In the genomic region with DNA sequence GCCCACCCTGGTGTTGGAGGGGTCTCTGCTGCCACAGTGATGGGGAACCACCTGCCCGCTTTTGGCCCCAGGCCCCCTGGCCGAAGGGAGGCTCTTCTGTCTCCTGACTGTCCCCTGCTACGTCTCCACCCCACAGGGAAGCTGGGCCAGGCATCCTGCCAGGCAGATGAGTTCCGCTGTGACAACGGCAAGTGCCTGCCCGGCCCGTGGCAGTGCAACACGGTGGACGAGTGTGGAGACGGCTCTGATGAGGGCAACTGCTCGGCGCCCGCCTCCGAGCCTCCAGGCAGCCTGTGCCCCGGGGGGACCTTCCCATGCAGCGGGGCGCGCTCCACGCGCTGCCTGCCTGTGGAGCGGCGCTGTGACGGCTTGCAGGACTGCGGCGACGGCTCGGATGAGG, we compare ENCODE assay signal across 39 cellular contexts. TPM values are rescaled to one million over a fixed set of nuclear protein-coding genes. Genes with fewer than 3 reads are reported as not detected.
"Had no signal": no experiment of that assay in that cellular context is flagged by ENCODE, and none has a peak within 500 bp of the region (broad histone marks: within the 10 kb centered on the region; RNA-seq: fewer than 3 reads in every experiment).

No MANE protein-coding gene starts in this region.

- FAIRE-seq: bronchial epithelial cell had no signal

- H3K9me3 Mint-ChIP-seq: activated naive CD4-positive, alpha-beta T cell treated with anti-CD3 and anti-CD28 coated beads, Interleukin-2, amount 10 ng/mL, durations not matched to agents 7 days and 5 days; activated naive CD4-positive, alpha-beta T cell treated with anti-CD3 and anti-CD28 coated beads, Interleukin-2, amount 50 U/mL, for 24 hours; activated naive CD8-positive, alpha-beta T cell treated with anti-CD3 and anti-CD28 coated beads, Interleukin-2, amount 10 ng/mL, durations not matched to agents 7 days and 5 days; activated naive CD8-positive, alpha-beta T cell treated with anti-CD3 and anti-CD28 coated beads, Interleukin-2, amount 50 U/mL, for 24 hours; activated T-cell treated with anti-CD3 and anti-CD28 coated beads, Interleukin-2, amount 50 U/mL, for 24 hours; activated T-helper 2 cell treated with anti-CD3 and anti-CD28 coated beads, Interferon-gamma antibody, Interleukin-2, Interleukin-4, amounts not matched to agents 10 μg/mL and 5 μg/mL and 100 μg/mL, durations not matched to agents 14 hours and 24 hours and 36 hours; brain; central memory CD8-positive, alpha-beta T cell; T-helper 1 cell treated with Interleukin-12 subunit alpha and Interleukin-12 subunit beta and Interleukin-4 antibody, amounts not matched to agents 30 μg/mL and 1 μg/mL, for 36 hours; T-helper 2 cell treated with Interferon-gamma antibody and Interleukin-4, amounts not matched to agents 5 μg/mL and 100 μg/mL, for 36 hours had no signal

- DNase-seq: activated CD4-positive, alpha-beta memory T cell treated with anti-CD3 and anti-CD28 coated beads, Interleukin-2, amount 10 ng/mL, durations not matched to agents 7 days and 5 days; activated CD4-positive, alpha-beta T cell treated with anti-CD3 and anti-CD28 coated beads for 1 hour; activated CD4-positive, alpha-beta T cell treated with anti-CD3 and anti-CD28 coated beads for 36 hours; activated CD4-positive, alpha-beta T cell treated with anti-CD3 and anti-CD28 coated beads for 48 hours; activated CD4-positive, alpha-beta T cell treated with anti-CD3 and anti-CD28 coated beads, Interleukin-2, amount 10 ng/mL, durations not matched to agents 7 days and 5 days; activated CD4-positive, alpha-beta T cell treated with anti-CD3 and anti-CD28 coated beads, Interleukin-2, amount 50 U/mL, for 48 hours; activated CD4-positive, CD25-positive, alpha-beta regulatory T cell; activated CD8-positive, alpha-beta memory T cell treated with anti-CD3 and anti-CD28 coated beads for 24 hours; activated CD8-positive, alpha-beta memory T cell treated with anti-CD3 and anti-CD28 coated beads, Interleukin-2, amount 10 ng/mL, durations not matched to agents 7 days and 5 days; activated CD8-positive, alpha-beta memory T cell treated with anti-CD3 and anti-CD28 coated beads, Interleukin-2, amount 50 U/mL, for 48 hours; activated CD8-positive, alpha-beta T cell treated with anti-CD3 and anti-CD28 coated beads, Interleukin-2, amount 10 ng/mL, durations not matched to agents 7 days and 5 days; activated effector memory CD4-positive, alpha-beta T cell treated with Interleukin-2 at 50 U/mL for 16 hours; activated gamma-delta T cell; activated naive CD4-positive, alpha-beta T cell treated with anti-CD3 and anti-CD28 coated beads, Interleukin-2, amount 10 ng/mL, durations not matched to agents 7 days and 5 days; activated naive CD4-positive, alpha-beta T cell treated with Interleukin-2 at 50 U/mL for 16 hours; activated naive CD8-positive, alpha-beta T cell treated with anti-CD3 and anti-CD28 coated beads, Interleukin-2, amount 10 ng/mL, durations not matched to agents 7 days and 5 days; activated naive CD8-positive, alpha-beta T cell treated with anti-CD3 and anti-CD28 coated beads, Interleukin-2, amount 50 U/mL, for 24 hours; activated T-cell treated with anti-CD3 and anti-CD28 coated beads, Interleukin-2, amount 50 U/mL, for 24 hours; activated T-cell treated with anti-CD3 and anti-CD28 coated beads, Interleukin-2, amount 50 U/mL, for 48 hours; amygdala; anterior cingulate cortex; cerebellar nuclear complex; T-helper 1 cell; T-helper 2 cell; T-helper 9 cell; WERI-Rb-1 had no signal

- H3K4me1 Mint-ChIP-seq: activated CD4-positive, alpha-beta memory T cell treated with anti-CD3 and anti-CD28 coated beads, Interleukin-2, amount 10 ng/mL, durations not matched to agents 7 days and 5 days; activated CD4-positive, alpha-beta T cell treated with anti-CD3 and anti-CD28 coated beads for 36 hours; activated CD4-positive, alpha-beta T cell treated with anti-CD3 and anti-CD28 coated beads, Interleukin-2, amount 10 ng/mL, durations not matched to agents 7 days and 5 days; activated CD8-positive, alpha-beta memory T cell treated with anti-CD3 and anti-CD28 coated beads, Interleukin-2, amount 10 ng/mL, durations not matched to agents 7 days and 5 days; activated naive CD4-positive, alpha-beta T cell treated with anti-CD3 and anti-CD28 coated beads, Interleukin-2, amount 10 ng/mL, durations not matched to agents 7 days and 5 days; activated naive CD4-positive, alpha-beta T cell treated with anti-CD3 and anti-CD28 coated beads, Interleukin-2, amount 50 U/mL, for 24 hours; activated naive CD8-positive, alpha-beta T cell treated with anti-CD3 and anti-CD28 coated beads, Interleukin-2, amount 10 ng/mL, durations not matched to agents 7 days and 5 days; activated naive CD8-positive, alpha-beta T cell treated with anti-CD3 and anti-CD28 coated beads, Interleukin-2, amount 50 U/mL, for 24 hours; brain; central memory CD8-positive, alpha-beta T cell; WTC11 had no signal

- H3K36me3 ChIP-seq: cardiac muscle cell had no signal

- H3K27me3 ChIP-seq: ascending aorta, cardiac muscle cell had no signal

- H3K27ac Mint-ChIP-seq: activated CD4-positive, alpha-beta memory T cell treated with anti-CD3 and anti-CD28 coated beads, Interleukin-2, amount 10 ng/mL, durations not matched to agents 7 days and 5 days; activated CD4-positive, alpha-beta T cell treated with anti-CD3 and anti-CD28 coated beads for 36 hours; activated CD4-positive, alpha-beta T cell treated with anti-CD3 and anti-CD28 coated beads, Interleukin-2, amount 10 ng/mL, durations not matched to agents 7 days and 5 days; activated CD8-positive, alpha-beta memory T cell treated with anti-CD3 and anti-CD28 coated beads, Interleukin-2, amount 10 ng/mL, durations not matched to agents 7 days and 5 days; activated CD8-positive, alpha-beta T cell treated with anti-CD3 and anti-CD28 coated beads, Interleukin-2, amount 10 ng/mL, durations not matched to agents 7 days and 5 days; activated naive CD4-positive, alpha-beta T cell treated with anti-CD3 and anti-CD28 coated beads, Interleukin-2, amount 10 ng/mL, durations not matched to agents 7 days and 5 days; activated naive CD4-positive, alpha-beta T cell treated with anti-CD3 and anti-CD28 coated beads, Interleukin-2, amount 50 U/mL, for 24 hours; activated naive CD8-positive, alpha-beta T cell; activated naive CD8-positive, alpha-beta T cell treated with anti-CD3 and anti-CD28 coated beads, Interleukin-2, amount 10 ng/mL, durations not matched to agents 7 days and 5 days; activated naive CD8-positive, alpha-beta T cell treated with anti-CD3 and anti-CD28 coated beads, Interleukin-2, amount 50 U/mL, for 24 hours; activated T-cell treated with anti-CD3 and anti-CD28 coated beads, Interleukin-2, amount 50 U/mL, for 24 hours; activated T-helper 2 cell treated with anti-CD3 and anti-CD28 coated beads, Interferon-gamma antibody, Interleukin-2, Interleukin-4, amounts not matched to agents 10 μg/mL and 5 μg/mL and 100 μg/mL, durations not matched to agents 14 hours and 24 hours and 36 hours; brain; T-helper 1 cell treated with Interleukin-12 subunit alpha and Interleukin-12 subunit beta and Interleukin-4 antibody, amounts not matched to agents 30 μg/mL and 1 μg/mL, for 36 hours; T-helper 2 cell treated with Interferon-gamma antibody and Interleukin-4, amounts not matched to agents 5 μg/mL and 100 μg/mL, for 36 hours; WTC11 had no signal

- H3K4me3 Mint-ChIP-seq: activated CD4-positive, alpha-beta memory T cell treated with anti-CD3 and anti-CD28 coated beads, Interleukin-2, amount 10 ng/mL, durations not matched to agents 7 days and 5 days; activated CD4-positive, alpha-beta T cell treated with anti-CD3 and anti-CD28 coated beads for 36 hours; activated CD4-positive, alpha-beta T cell treated with anti-CD3 and anti-CD28 coated beads, Interleukin-2, amount 10 ng/mL, durations not matched to agents 7 days and 5 days; activated CD8-positive, alpha-beta memory T cell treated with anti-CD3 and anti-CD28 coated beads, Interleukin-2, amount 10 ng/mL, durations not matched to agents 7 days and 5 days; activated CD8-positive, alpha-beta T cell treated with anti-CD3 and anti-CD28 coated beads, Interleukin-2, amount 10 ng/mL, durations not matched to agents 7 days and 5 days; activated naive CD4-positive, alpha-beta T cell treated with anti-CD3 and anti-CD28 coated beads, Interleukin-2, amount 10 ng/mL, durations not matched to agents 7 days and 5 days; activated naive CD4-positive, alpha-beta T cell treated with anti-CD3 and anti-CD28 coated beads, Interleukin-2, amount 50 U/mL, for 24 hours; activated naive CD8-positive, alpha-beta T cell; activated naive CD8-positive, alpha-beta T cell treated with anti-CD3 and anti-CD28 coated beads, Interleukin-2, amount 10 ng/mL, durations not matched to agents 7 days and 5 days; activated naive CD8-positive, alpha-beta T cell treated with anti-CD3 and anti-CD28 coated beads, Interleukin-2, amount 50 U/mL, for 24 hours; activated T-cell treated with anti-CD3 and anti-CD28 coated beads, Interleukin-2, amount 50 U/mL, for 24 hours; brain; central memory CD8-positive, alpha-beta T cell; T-helper 1 cell treated with Interleukin-12 subunit alpha and Interleukin-12 subunit beta and Interleukin-4 antibody, amounts not matched to agents 30 μg/mL and 1 μg/mL, for 36 hours; T-helper 2 cell treated with Interferon-gamma antibody and Interleukin-4, amounts not matched to agents 5 μg/mL and 100 μg/mL, for 36 hours; WTC11 had no signal

- H3K27me3 Mint-ChIP-seq: activated CD4-positive, alpha-beta memory T cell treated with anti-CD3 and anti-CD28 coated beads, Interleukin-2, amount 10 ng/mL, durations not matched to agents 7 days and 5 days; activated CD4-positive, alpha-beta T cell treated with anti-CD3 and anti-CD28 coated beads for 36 hours; activated CD4-positive, alpha-beta T cell treated with anti-CD3 and anti-CD28 coated beads, Interleukin-2, amount 10 ng/mL, durations not matched to agents 7 days and 5 days; activated CD8-positive, alpha-beta memory T cell treated with anti-CD3 and anti-CD28 coated beads, Interleukin-2, amount 10 ng/mL, durations not matched to agents 7 days and 5 days; activated naive CD4-positive, alpha-beta T cell treated with anti-CD3 and anti-CD28 coated beads, Interleukin-2, amount 50 U/mL, for 24 hours; activated naive CD8-positive, alpha-beta T cell; activated naive CD8-positive, alpha-beta T cell treated with anti-CD3 and anti-CD28 coated beads, Interleukin-2, amount 10 ng/mL, durations not matched to agents 7 days and 5 days; activated naive CD8-positive, alpha-beta T cell treated with anti-CD3 and anti-CD28 coated beads, Interleukin-2, amount 50 U/mL, for 24 hours; activated T-cell treated with anti-CD3 and anti-CD28 coated beads, Interleukin-2, amount 50 U/mL, for 24 hours; brain; central memory CD8-positive, alpha-beta T cell had no signal

- ATAC-seq: activated CD4-positive, alpha-beta T cell treated with anti-CD3 and anti-CD28 coated beads for 36 hours; activated CD4-positive, CD25-positive, alpha-beta regulatory T cell treated with anti-CD3 and anti-CD28 coated beads, Interleukin-2, amount 50 U/mL, for 24 hours; activated CD8-positive, alpha-beta memory T cell treated with anti-CD3 and anti-CD28 coated beads, Interleukin-2, amount 10 ng/mL, durations not matched to agents 7 days and 5 days; activated CD8-positive, alpha-beta T cell treated with anti-CD3 and anti-CD28 coated beads, Interleukin-2, amount 10 ng/mL, durations not matched to agents 7 days and 5 days; WTC11 had no signal

- H3K4me1 ChIP-seq: ascending aorta had no signal

- H3K4me3 ChIP-seq: ascending aorta, cardiac muscle cell had no signal

- H3K9me3 ChIP-seq: ascending aorta had no signal

- H3K27ac ChIP-seq: ascending aorta, cardiac muscle cell, WERI-Rb-1 had no signal

- H3K36me3 Mint-ChIP-seq: activated CD8-positive, alpha-beta memory T cell treated with anti-CD3 and anti-CD28 coated beads, Interleukin-2, amount 10 ng/mL, durations not matched to agents 7 days and 5 days; activated naive CD4-positive, alpha-beta T cell treated with anti-CD3 and anti-CD28 coated beads, Interleukin-2, amount 10 ng/mL, durations not matched to agents 7 days and 5 days; activated naive CD4-positive, alpha-beta T cell treated with anti-CD3 and anti-CD28 coated beads, Interleukin-2, amount 50 U/mL, for 24 hours; activated naive CD8-positive, alpha-beta T cell; activated naive CD8-positive, alpha-beta T cell treated with anti-CD3 and anti-CD28 coated beads, Interleukin-2, amount 10 ng/mL, durations not matched to agents 7 days and 5 days had no signal

RNA-seq across cellular contexts. Expression of gene LRP3, which starts 11.0 kb away (rescaled TPM):
- total RNA-seq: activated CD4-positive, alpha-beta memory T cell treated with anti-CD3 and anti-CD28 coated beads, Interleukin-2, amount 10 ng/mL, durations not matched to agents 7 days and 5 days; activated CD8-positive, alpha-beta T cell treated with anti-CD3 and anti-CD28 coated beads, Interleukin-2, amount 10 ng/mL, durations not matched to agents 7 days and 5 days had no signal

RNA-seq across cellular contexts. Expression of gene SLC7A10, which starts 20.5 kb away (rescaled TPM):
- total RNA-seq: activated CD4-positive, alpha-beta memory T cell treated with anti-CD3 and anti-CD28 coated beads, Interleukin-2, amount 10 ng/mL, durations not matched to agents 7 days and 5 days; activated CD4-positive, alpha-beta T cell treated with anti-CD3 and anti-CD28 coated beads for 36 hours; activated CD4-positive, alpha-beta T cell treated with anti-CD3 and anti-CD28 coated beads, Interleukin-2, amount 10 ng/mL, durations not matched to agents 7 days and 5 days; activated CD8-positive, alpha-beta memory T cell treated with anti-CD3 and anti-CD28 coated beads, Interleukin-2, amount 10 ng/mL, durations not matched to agents 7 days and 5 days; activated CD8-positive, alpha-beta T cell treated with anti-CD3 and anti-CD28 coated beads, Interleukin-2, amount 10 ng/mL, durations not matched to agents 7 days and 5 days; activated naive CD8-positive, alpha-beta T cell treated with anti-CD3 and anti-CD28 coated beads, Interleukin-2, amount 10 ng/mL, durations not matched to agents 7 days and 5 days; activated T-helper 2 cell treated with anti-CD3 and anti-CD28 coated beads, Interferon-gamma antibody, Interleukin-2, Interleukin-4, amounts not matched to agents 10 μg/mL and 5 μg/mL and 100 μg/mL, durations not matched to agents 14 hours and 24 hours and 36 hours; ascending aorta; bronchial epithelial cell; cardiac muscle cell; chondrocyte had no signal
- polyA plus RNA-seq: cardiac muscle cell had no signal
